In the genomic region with DNA sequence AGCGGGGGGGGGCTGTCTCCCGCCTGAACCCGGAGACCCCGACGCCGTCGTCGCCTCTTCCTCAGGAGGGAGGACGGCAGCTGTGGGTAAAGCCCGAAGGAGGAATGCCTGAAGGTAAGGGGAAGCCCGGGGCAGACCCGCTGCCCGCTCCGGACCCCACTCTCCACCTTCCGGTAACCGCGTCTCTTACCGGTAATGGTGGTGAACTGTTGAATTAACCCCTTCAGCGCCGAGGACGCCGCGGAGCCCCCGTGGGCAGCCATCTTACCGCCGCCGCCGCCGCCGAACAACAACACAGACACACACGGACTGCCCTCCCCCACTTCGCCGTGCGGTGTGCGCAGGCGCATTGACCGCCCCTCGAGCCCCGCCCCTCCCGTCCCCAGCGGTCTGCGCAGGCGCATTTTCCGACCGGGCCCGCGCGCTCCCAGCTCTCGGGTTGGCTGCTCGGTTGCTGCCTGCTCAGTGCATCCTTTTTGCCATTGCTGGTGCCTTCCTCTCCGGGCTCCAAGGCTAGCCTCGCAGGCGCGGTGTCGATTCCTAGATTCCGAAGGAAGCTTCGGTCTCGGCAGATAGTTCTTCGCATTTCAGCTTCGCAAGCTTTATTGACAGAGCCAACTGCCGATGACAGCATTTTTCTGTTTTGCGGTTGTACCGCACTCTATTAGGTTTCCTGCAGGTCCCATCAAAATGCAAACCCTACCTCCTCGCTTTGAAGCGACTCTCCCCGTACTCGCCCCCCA, we compare ENCODE assay signal across 1 cellular context.
TF ChIP-seq lines count a peak whose summit lies in the region.

A gene with protein sequence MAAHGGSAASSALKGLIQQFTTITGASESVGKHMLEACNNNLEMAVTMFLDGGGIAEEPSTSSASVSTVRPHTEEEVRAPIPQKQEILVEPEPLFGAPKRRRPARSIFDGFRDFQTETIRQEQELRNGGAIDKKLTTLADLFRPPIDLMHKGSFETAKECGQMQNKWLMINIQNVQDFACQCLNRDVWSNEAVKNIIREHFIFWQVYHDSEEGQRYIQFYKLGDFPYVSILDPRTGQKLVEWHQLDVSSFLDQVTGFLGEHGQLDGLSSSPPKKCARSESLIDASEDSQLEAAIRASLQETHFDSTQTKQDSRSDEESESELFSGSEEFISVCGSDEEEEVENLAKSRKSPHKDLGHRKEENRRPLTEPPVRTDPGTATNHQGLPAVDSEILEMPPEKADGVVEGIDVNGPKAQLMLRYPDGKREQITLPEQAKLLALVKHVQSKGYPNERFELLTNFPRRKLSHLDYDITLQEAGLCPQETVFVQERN (minus strand): TSS at position 291 of the 743 bp plus-strand sequence. CDS start 28 bp downstream, at position 263.

TF ChIP-seq in HepG2, 621 proteins besides CTCF, POLR2A, EP300 and RAD21 (continued from another document and continues in another):
- peak; percentile 86 for TF ChIP-seq POLR2AphosphoS5 (IDR thresholded peaks at IDR 0.05; ENCODE audit: low read depth, low read length)
- TF ChIP-seq ZNF180 (CRISPR knock-in tag; IDR thresholded peaks at IDR 0.05; ENCODE audit: borderline replicate concordance, low read depth): peak; percentile 46; the same call in 1 of the 2 replicates
- TF ChIP-seq ZNF501 (CRISPR knock-in tag; IDR thresholded peaks at IDR 0.05): 0 out of 2 replicates have a peak, but pooled peaks have one; percentile 31
- peak; percentile 67; the same call in 1 of the 2 replicates for TF ChIP-seq ZNF7 (CRISPR knock-in tag; IDR thresholded peaks at IDR 0.05)
- TF ChIP-seq MTF1 (CRISPR knock-in tag; IDR thresholded peaks at IDR 0.05): 0 out of 2 replicates have a peak, but pooled peaks have one; percentile 22
- no peak for TF ChIP-seq RNF2 (conservative IDR thresholded peaks at IDR 0.05; ENCODE audit: low read depth)
- TF ChIP-seq NFIC (IDR thresholded peaks at IDR 0.05; ENCODE audit: low read length): no peak
- TF ChIP-seq SOX13 (IDR thresholded peaks at IDR 0.05): no peak
- TF ChIP-seq SOX13 (CRISPR knock-in tag; conservative IDR thresholded peaks at IDR 0.05 in 1 of 2, IDR thresholded peaks at IDR 0.05 in 1 of 2): peak in 1 of 2 experiments; percentile 26; a peak in 1 of 4 replicates
- TF ChIP-seq ZFP82 (CRISPR knock-in tag; IDR thresholded peaks at IDR 0.05; ENCODE audit: borderline replicate concordance): no peak
- TF ChIP-seq, protein P1, sequence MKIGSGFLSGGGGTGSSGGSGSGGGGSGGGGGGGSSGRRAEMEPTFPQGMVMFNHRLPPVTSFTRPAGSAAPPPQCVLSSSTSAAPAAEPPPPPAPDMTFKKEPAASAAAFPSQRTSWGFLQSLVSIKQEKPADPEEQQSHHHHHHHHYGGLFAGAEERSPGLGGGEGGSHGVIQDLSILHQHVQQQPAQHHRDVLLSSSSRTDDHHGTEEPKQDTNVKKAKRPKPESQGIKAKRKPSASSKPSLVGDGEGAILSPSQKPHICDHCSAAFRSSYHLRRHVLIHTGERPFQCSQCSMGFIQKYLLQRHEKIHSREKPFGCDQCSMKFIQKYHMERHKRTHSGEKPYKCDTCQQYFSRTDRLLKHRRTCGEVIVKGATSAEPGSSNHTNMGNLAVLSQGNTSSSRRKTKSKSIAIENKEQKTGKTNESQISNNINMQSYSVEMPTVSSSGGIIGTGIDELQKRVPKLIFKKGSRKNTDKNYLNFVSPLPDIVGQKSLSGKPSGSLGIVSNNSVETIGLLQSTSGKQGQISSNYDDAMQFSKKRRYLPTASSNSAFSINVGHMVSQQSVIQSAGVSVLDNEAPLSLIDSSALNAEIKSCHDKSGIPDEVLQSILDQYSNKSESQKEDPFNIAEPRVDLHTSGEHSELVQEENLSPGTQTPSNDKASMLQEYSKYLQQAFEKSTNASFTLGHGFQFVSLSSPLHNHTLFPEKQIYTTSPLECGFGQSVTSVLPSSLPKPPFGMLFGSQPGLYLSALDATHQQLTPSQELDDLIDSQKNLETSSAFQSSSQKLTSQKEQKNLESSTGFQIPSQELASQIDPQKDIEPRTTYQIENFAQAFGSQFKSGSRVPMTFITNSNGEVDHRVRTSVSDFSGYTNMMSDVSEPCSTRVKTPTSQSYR (CRISPR knock-in tag; IDR thresholded peaks at IDR 0.05; ENCODE audit: borderline replicate concordance): peak; percentile 94
- TF ChIP-seq ZNF709 (CRISPR knock-in tag; IDR thresholded peaks at IDR 0.05): peak; percentile 75
- TF ChIP-seq KLF15 (CRISPR knock-in tag; IDR thresholded peaks at IDR 0.05; ENCODE audit: borderline replicate concordance): peak; percentile 29; the same call in 1 of the 2 replicates
- TF ChIP-seq GABPB1 (CRISPR knock-in tag; IDR thresholded peaks at IDR 0.05): peak; percentile 75
- TF ChIP-seq ZNF577 (CRISPR knock-in tag; IDR thresholded peaks at IDR 0.05; ENCODE audit: borderline replicate concordance, low read depth): no peak
- TF ChIP-seq ZNF543 (CRISPR knock-in tag; IDR thresholded peaks at IDR 0.05): no peak; the same call in 1 of the 2 replicates
- peak; percentile 72; the same call in 1 of the 2 replicates for TF ChIP-seq HES4 (CRISPR knock-in tag; IDR thresholded peaks at IDR 0.05; ENCODE audit: borderline replicate concordance)
- peak; percentile 81 for TF ChIP-seq RBFOX2 (IDR thresholded peaks at IDR 0.05; ENCODE audit: low read depth, low read length)
- TF ChIP-seq GATAD2A (CRISPR knock-in tag; IDR thresholded peaks at IDR 0.05): peak; percentile 70; the same call in 1 of the 2 replicates
- no peak for TF ChIP-seq ZC3H13 (CRISPR knock-in tag; IDR thresholded peaks at IDR 0.05)
- TF ChIP-seq ZNF644 (CRISPR knock-in tag; IDR thresholded peaks at IDR 0.05; ENCODE audit: low read depth): no peak
- TF ChIP-seq HNF4G (IDR thresholded peaks at IDR 0.05; ENCODE audit: borderline replicate concordance, low read depth, low read length): peak; percentile 30; the same call in 1 of the 2 replicates
- TF ChIP-seq HNF4G (CRISPR knock-in tag; IDR thresholded peaks at IDR 0.05; ENCODE audit: borderline replicate concordance, low read depth): no peak
- TF ChIP-seq SOX5 (CRISPR knock-in tag; IDR thresholded peaks at IDR 0.05; ENCODE audit: borderline replicate concordance): peak; percentile 31; the same call in 1 of the 2 replicates
- peak; percentile 21; the same call in 1 of the 2 replicates for TF ChIP-seq SRY (CRISPR knock-in tag; IDR thresholded peaks at IDR 0.05)
- TF ChIP-seq, protein P2, sequence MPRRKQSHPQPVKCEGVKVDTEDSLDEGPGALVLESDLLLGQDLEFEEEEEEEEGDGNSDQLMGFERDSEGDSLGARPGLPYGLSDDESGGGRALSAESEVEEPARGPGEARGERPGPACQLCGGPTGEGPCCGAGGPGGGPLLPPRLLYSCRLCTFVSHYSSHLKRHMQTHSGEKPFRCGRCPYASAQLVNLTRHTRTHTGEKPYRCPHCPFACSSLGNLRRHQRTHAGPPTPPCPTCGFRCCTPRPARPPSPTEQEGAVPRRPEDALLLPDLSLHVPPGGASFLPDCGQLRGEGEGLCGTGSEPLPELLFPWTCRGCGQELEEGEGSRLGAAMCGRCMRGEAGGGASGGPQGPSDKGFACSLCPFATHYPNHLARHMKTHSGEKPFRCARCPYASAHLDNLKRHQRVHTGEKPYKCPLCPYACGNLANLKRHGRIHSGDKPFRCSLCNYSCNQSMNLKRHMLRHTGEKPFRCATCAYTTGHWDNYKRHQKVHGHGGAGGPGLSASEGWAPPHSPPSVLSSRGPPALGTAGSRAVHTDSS (CRISPR knock-in tag; conservative IDR thresholded peaks at IDR 0.05): 0 out of 2 replicates have a peak, but pooled peaks have one; percentile 9
- no peak for TF ChIP-seq TAF15 (IDR thresholded peaks at IDR 0.05; ENCODE audit: low read depth, low read length, poor library complexity, severe bottlenecking)
- peak; percentile 38; the same call in 1 of the 2 replicates for TF ChIP-seq MEIS2 (CRISPR knock-in tag; IDR thresholded peaks at IDR 0.05)
- TF ChIP-seq ZNF263 (CRISPR knock-in tag; IDR thresholded peaks at IDR 0.05): peak; percentile 66; the same call in 1 of the 2 replicates
- TF ChIP-seq, protein P3, sequence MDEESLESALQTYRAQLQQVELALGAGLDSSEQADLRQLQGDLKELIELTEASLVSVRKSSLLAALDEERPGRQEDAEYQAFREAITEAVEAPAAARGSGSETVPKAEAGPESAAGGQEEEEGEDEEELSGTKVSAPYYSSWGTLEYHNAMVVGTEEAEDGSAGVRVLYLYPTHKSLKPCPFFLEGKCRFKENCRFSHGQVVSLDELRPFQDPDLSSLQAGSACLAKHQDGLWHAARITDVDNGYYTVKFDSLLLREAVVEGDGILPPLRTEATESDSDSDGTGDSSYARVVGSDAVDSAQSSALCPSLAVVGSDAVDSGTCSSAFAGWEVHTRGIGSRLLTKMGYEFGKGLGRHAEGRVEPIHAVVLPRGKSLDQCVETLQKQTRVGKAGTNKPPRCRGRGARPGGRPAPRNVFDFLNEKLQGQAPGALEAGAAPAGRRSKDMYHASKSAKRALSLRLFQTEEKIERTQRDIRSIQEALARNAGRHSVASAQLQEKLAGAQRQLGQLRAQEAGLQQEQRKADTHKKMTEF (CRISPR knock-in tag; IDR thresholded peaks at IDR 0.05): peak; percentile 50; the same call in 1 of the 2 replicates
- TF ChIP-seq, protein P4, sequence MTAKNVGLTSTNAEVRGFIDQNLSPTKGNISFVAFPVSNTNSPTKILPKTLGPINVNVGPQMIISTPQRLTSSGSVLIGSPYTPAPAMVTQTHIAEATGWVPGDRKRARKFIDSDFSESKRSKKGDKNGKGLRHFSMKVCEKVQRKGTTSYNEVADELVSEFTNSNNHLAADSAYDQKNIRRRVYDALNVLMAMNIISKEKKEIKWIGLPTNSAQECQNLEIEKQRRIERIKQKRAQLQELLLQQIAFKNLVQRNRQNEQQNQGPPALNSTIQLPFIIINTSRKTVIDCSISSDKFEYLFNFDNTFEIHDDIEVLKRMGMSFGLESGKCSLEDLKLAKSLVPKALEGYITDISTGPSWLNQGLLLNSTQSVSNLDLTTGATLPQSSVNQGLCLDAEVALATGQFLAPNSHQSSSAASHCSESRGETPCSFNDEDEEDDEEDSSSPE (CRISPR knock-in tag; IDR thresholded peaks at IDR 0.05): peak; percentile 73
- no peak; the same call in 1 of the 2 replicates for TF ChIP-seq ISL2 (CRISPR knock-in tag; IDR thresholded peaks at IDR 0.05)
- TF ChIP-seq, protein P5, sequence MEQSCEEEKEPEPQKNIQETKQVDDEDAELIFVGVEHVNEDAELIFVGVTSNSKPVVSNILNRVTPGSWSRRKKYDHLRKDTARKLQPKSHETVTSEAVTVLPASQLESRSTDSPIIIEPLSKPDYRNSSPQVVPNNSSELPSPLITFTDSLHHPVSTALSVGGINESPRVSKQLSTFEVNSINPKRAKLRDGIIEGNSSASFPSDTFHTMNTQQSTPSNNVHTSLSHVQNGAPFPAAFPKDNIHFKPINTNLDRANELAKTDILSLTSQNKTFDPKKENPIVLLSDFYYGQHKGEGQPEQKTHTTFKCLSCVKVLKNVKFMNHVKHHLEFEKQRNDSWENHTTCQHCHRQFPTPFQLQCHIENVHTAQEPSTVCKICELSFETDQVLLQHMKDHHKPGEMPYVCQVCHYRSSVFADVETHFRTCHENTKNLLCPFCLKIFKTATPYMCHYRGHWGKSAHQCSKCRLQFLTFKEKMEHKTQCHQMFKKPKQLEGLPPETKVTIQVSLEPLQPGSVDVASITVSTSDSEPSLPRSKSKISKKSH (CRISPR knock-in tag; IDR thresholded peaks at IDR 0.05; ENCODE audit: borderline replicate concordance): no peak
- TF ChIP-seq ZFP36L1 (CRISPR knock-in tag; IDR thresholded peaks at IDR 0.05): 0 out of 2 replicates have a peak, but pooled peaks have one; percentile 10
- TF ChIP-seq CBFB (CRISPR knock-in tag; IDR thresholded peaks at IDR 0.05): no peak
- TF ChIP-seq, protein P6, sequence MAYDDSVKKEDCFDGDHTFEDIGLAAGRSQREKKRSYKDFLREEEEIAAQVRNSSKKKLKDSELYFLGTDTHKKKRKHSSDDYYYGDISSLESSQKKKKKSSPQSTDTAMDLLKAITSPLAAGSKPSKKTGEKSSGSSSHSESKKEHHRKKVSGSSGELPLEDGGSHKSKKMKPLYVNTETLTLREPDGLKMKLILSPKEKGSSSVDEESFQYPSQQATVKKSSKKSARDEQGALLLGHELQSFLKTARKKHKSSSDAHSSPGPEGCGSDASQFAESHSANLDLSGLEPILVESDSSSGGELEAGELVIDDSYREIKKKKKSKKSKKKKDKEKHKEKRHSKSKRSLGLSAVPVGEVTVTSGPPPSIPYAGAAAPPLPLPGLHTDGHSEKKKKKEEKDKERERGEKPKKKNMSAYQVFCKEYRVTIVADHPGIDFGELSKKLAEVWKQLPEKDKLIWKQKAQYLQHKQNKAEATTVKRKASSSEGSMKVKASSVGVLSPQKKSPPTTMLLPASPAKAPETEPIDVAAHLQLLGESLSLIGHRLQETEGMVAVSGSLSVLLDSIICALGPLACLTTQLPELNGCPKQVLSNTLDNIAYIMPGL (CRISPR knock-in tag; IDR thresholded peaks at IDR 0.05; ENCODE audit: borderline replicate concordance in 1 of 2, low read depth in 1 of 2): peak; percentile 31 to 43; a peak in 2 of 4 replicates
- no peak for TF ChIP-seq MEF2D (CRISPR knock-in tag; IDR thresholded peaks at IDR 0.05)
- TF ChIP-seq ZNF614 (CRISPR knock-in tag; IDR thresholded peaks at IDR 0.05; ENCODE audit: borderline replicate concordance): peak; percentile 82
- peak; percentile 81; the same call in 1 of the 2 replicates for TF ChIP-seq TSC22D2 (CRISPR knock-in tag; IDR thresholded peaks at IDR 0.05; ENCODE audit: borderline replicate concordance)
- no peak for TF ChIP-seq ZNF350 (CRISPR knock-in tag; IDR thresholded peaks at IDR 0.05; ENCODE audit: borderline replicate concordance, low read depth)
- TF ChIP-seq, protein P7, sequence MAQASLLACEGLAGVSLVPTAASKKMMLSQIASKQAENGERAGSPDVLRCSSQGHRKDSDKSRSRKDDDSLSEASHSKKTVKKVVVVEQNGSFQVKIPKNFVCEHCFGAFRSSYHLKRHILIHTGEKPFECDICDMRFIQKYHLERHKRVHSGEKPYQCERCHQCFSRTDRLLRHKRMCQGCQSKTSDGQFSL (CRISPR knock-in tag; IDR thresholded peaks at IDR 0.05): peak; percentile 53
- 0 out of 2 replicates have a peak, but pooled peaks have one; percentile 16 for TF ChIP-seq TP53 (CRISPR knock-in tag; conservative IDR thresholded peaks at IDR 0.05)
- TF ChIP-seq ZFP41 (CRISPR knock-in tag; IDR thresholded peaks at IDR 0.05; ENCODE audit: borderline replicate concordance): peak; percentile 70; the same call in 1 of the 2 replicates
- TF ChIP-seq HDAC2 (CRISPR knock-in tag; IDR thresholded peaks at IDR 0.05): peak; percentile 34
- TF ChIP-seq, protein P8, sequence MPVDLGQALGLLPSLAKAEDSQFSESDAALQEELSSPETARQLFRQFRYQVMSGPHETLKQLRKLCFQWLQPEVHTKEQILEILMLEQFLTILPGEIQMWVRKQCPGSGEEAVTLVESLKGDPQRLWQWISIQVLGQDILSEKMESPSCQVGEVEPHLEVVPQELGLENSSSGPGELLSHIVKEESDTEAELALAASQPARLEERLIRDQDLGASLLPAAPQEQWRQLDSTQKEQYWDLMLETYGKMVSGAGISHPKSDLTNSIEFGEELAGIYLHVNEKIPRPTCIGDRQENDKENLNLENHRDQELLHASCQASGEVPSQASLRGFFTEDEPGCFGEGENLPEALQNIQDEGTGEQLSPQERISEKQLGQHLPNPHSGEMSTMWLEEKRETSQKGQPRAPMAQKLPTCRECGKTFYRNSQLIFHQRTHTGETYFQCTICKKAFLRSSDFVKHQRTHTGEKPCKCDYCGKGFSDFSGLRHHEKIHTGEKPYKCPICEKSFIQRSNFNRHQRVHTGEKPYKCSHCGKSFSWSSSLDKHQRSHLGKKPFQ (CRISPR knock-in tag; IDR thresholded peaks at IDR 0.05; ENCODE audit: insufficient replicate concordance): peak; percentile 49
- peak; percentile 99 for TF ChIP-seq ZNF652 (CRISPR knock-in tag; IDR thresholded peaks at IDR 0.05; ENCODE audit: borderline replicate concordance, low read depth)
- TF ChIP-seq ZNF124 (CRISPR knock-in tag; IDR thresholded peaks at IDR 0.05): 0 out of 2 replicates have a peak, but pooled peaks have one; percentile 45
- peak; percentile 16; the same call in 1 of the 2 replicates for TF ChIP-seq RARA (CRISPR knock-in tag; IDR thresholded peaks at IDR 0.05)
